Comparison of ENCODE assay signal across 14 cellular contexts in the genomic region with DNA sequence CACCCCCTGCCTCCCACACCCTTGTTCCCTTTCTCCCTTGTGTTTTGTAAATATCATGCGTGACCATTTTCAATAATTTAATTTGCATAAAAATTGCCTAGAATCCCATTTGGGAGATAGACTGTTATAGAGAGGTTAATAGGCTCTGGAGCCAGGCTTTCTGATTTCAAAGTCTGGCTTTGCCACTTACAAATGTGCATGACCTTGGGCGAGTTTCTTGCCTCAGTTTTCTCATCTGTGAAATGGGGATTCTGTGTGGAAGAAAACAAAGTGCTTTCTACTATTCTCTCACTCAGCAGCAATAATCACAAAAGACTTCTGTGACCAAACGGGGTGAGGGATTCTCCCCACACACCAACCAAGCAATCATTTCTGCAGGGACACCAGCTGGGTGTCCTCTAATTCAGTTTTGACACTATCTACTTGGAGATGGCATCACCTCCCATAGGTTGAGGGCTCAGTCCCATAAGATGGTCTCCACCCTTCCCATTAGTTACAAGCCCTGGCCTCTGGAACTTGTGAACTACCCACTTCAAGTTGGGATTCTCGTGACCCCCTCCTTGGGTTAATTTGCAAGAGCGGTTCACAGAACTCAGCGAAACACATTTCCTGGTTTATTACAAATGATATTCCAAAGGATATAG. TPM values are rescaled to one million over a fixed set of nuclear protein-coding genes. Genes with fewer than 3 reads are reported as not detected.
DNase-seq lines count a peak whose midpoint lies in the region; ATAC-seq and TF ChIP-seq lines count a peak whose summit lies in the region.
"Had no signal": no experiment of that assay in that cellular context is flagged by ENCODE, and none has a peak within 500 bp of the region (broad histone marks: within the 10 kb centered on the region; RNA-seq: fewer than 3 reads in every experiment).

No MANE protein-coding gene starts in this region.

- H3K36me3 ChIP-seq in BLaER1 treated with 17β-estradiol and CSF1 and Interleukin-3, amounts not matched to agents 10 nM and 100 nM, result peaks cover under 1 to 33% (median 19%) of the 10 kb centered on the region in 11 experiments; a peak in 21 of 22 replicates
- no peaks in the 10 kb centered on the region for H3K36me3 ChIP-seq in body of pancreas (replicated peaks in 1 of 2; ENCODE audit: insufficient read depth in 1 of 2, low read depth in 2 of 2)
- no peaks in the 10 kb centered on the region for H3K36me3 ChIP-seq in right lobe of liver
- H3K36me3 ChIP-seq in spleen, result peaks cover 0 to 18% (median 3%) of the 10 kb centered on the region in 6 donors

- DNase-seq in body of pancreas (no peak), right lobe of liver (no peak), spleen (no peak), glomerular visceral epithelial cell (ENCODE audit: extremely low spot score) (no peak), NCI-H524 (lab: John Stamatoyannopoulos, UW) (no peak)
- no peak for DNase-seq in stimulated activated CD4-positive, alpha-beta T cell treated with anti-CD3 and anti-CD28 coated beads, Interleukin-4, amount 100 ng/mL, for 24 hours
- DNase-seq in activated CD4-positive, alpha-beta T cell treated with anti-CD3 and anti-CD28 coated beads, Interleukin-2, amount 50 U/mL, for 4 hours, result no peak
- DNase-seq: activated CD8-positive, alpha-beta memory T cell treated with anti-CD3 and anti-CD28 coated beads, Interleukin-2, amount 50 U/mL, for 4 hours; DMS 273 treated with DMSO at 0.1 percent for 48 hours; MM.1S; NCI-H2171 had no signal

- intact Hi-C loops in body of pancreas (cut with DNase I), result no loop called here
- intact Hi-C loops in right lobe of liver (cut with DNase I), result no loop called here
- intact Hi-C loops in spleen (cut with DNase I; ENCODE audit: low total_unique reads), result no loop called here

- WGBS in body of pancreas, 2 donors, result 88 to 94% methylated on average over 6 of the region's 6 CpGs
- 83% methylated on average over 6 of the region's 6 CpGs for WGBS in right lobe of liver (ENCODE audit: insufficient coverage, low coverage, low lambda C conversion rate, missing lambda C conversion rate)
- WGBS in spleen, 5 donors, result 85 to 97% (median 89%) methylated on average over 6 of the region's 6 CpGs

- H3K9ac ChIP-seq in BLaER1 treated with 17β-estradiol and CSF1 and Interleukin-3, amounts not matched to agents 10 nM and 100 nM, result peak overlapping the region in 10 of 11 experiments; percentile 34 to 76 (median 64); a peak in 16 of 22 replicates

- peaks cover 82 to 91% (median 87%) of the 10 kb centered on the region in 10 experiments for H3K4me1 ChIP-seq in BLaER1 treated with 17β-estradiol and CSF1 and Interleukin-3, amounts not matched to agents 10 nM and 100 nM
- peaks cover 81% of the 10 kb centered on the region for H3K4me1 ChIP-seq in body of pancreas
- H3K4me1 ChIP-seq in right lobe of liver, result peaks cover 0 to 77% (median 36%) of the 10 kb centered on the region in 4 donors
- H3K4me1 ChIP-seq in spleen, result peaks cover 9 to 66% (median 35%) of the 10 kb centered on the region in 6 donors

- TF ChIP-seq CTCF in body of pancreas (IDR thresholded peaks at IDR 0.05), result no peak
- TF ChIP-seq CTCF in right lobe of liver (IDR thresholded peaks at IDR 0.05), result no peak
- TF ChIP-seq CTCF in spleen (IDR thresholded peaks at IDR 0.05 in 8 of 11, conservative IDR thresholded peaks at IDR 0.05 in 3 of 11), result no peak

- H3K27ac ChIP-seq in BLaER1 treated with 17β-estradiol and CSF1 and Interleukin-3, amounts not matched to agents 10 nM and 100 nM, result peak overlapping the region in 10 of 11 experiments; percentile 43 to 98 (median 90); a peak in 20 of 22 replicates
- H3K27ac ChIP-seq in body of pancreas, result peak overlapping the region; percentile 83 to 92 (median 88)
- peak overlapping the region; percentile 86 to 96 (median 95) for H3K27ac ChIP-seq in right lobe of liver
- H3K27ac ChIP-seq in spleen, result peak overlapping the region in 5 of 8 donors; percentile 53 to 70 (median 64)

- H3K27me3 ChIP-seq in BLaER1 treated with 17β-estradiol and CSF1 and Interleukin-3, amounts not matched to agents 10 nM and 100 nM, result no peaks in the 10 kb centered on the region
- H3K27me3 ChIP-seq in body of pancreas (no peaks in the 10 kb centered on the region), right lobe of liver (no peaks in the 10 kb centered on the region), spleen (replicated peaks in 1 of 7) (no peaks in the 10 kb centered on the region)

- TF ChIP-seq POLR2A in body of pancreas (IDR thresholded peaks at IDR 0.05) (no peak), right lobe of liver (IDR thresholded peaks at IDR 0.05) (no peak), spleen (IDR thresholded peaks at IDR 0.05) (no peak)

- H4K20me1 ChIP-seq in BLaER1 treated with 17β-estradiol and CSF1 and Interleukin-3, amounts not matched to agents 10 nM and 100 nM, result peaks cover 0 to 42% (median 0%) of the 10 kb centered on the region in 11 experiments; a peak in 9 of 22 replicates

- no peak for ATAC-seq in body of pancreas
- ATAC-seq in right lobe of liver, result no peak
- ATAC-seq: activated naive CD4-positive, alpha-beta T cell treated with anti-CD3 and anti-CD28 coated beads, Interleukin-2, amount 50 U/mL, for 72 hours; SK-N-SH treated with all-trans-retinoic acid at 6 μM for 48 hours had no signal

- H3K9me3 ChIP-seq in BLaER1 treated with 17β-estradiol and CSF1 and Interleukin-3, amounts not matched to agents 10 nM and 100 nM (replicated peaks in 1 of 11), result peaks cover 0 to 10% (median 6%) of the 10 kb centered on the region in 11 experiments; a peak in 17 of 22 replicates
- H3K9me3 ChIP-seq in body of pancreas, result no peaks in the 10 kb centered on the region
- no peaks in the 10 kb centered on the region for H3K9me3 ChIP-seq in right lobe of liver
- no peaks in the 10 kb centered on the region for H3K9me3 ChIP-seq in spleen

- H3K4me2 ChIP-seq in BLaER1 treated with 17β-estradiol and CSF1 and Interleukin-3, amounts not matched to agents 10 nM and 100 nM, result peak overlapping the region; percentile 60 to 95 (median 86); a peak in 21 of 22 replicates

- no peak overlapping the region; a peak in 1 of 20 replicates for H3K4me3 ChIP-seq in BLaER1 treated with 17β-estradiol and CSF1 and Interleukin-3, amounts not matched to agents 10 nM and 100 nM
- H3K4me3 ChIP-seq in body of pancreas (no peak overlapping the region), right lobe of liver (no peak overlapping the region), spleen (no peak overlapping the region)

RNA-seq across cellular contexts. Expression of gene ZNF22, which starts 3.5 kb away (rescaled TPM):
- 10 to 100 TPM; 12.9 to 30.4 TPM for total RNA-seq in body of pancreas
- 10 to 100 TPM; 10.3 to 25.2 (median 12.2) TPM for total RNA-seq in right lobe of liver
- total RNA-seq in spleen, result 10 to 100 TPM; 22.7 to 28.3 (median 25.8) TPM
- polyA plus RNA-seq in spleen, result 10 to 100 TPM; 25.9 to 33.6 (median 31.5) TPM

RNA-seq across cellular contexts. Expression of gene DEPP1, which starts 18.6 kb away (rescaled TPM):
- total RNA-seq in body of pancreas (100 to 1,000 TPM; 226 to 230 TPM), right lobe of liver (10 to 100 TPM in 5 of 6 experiments, 1 to 10 TPM in 1; 5.3 to 94.6 (median 71.5) TPM), spleen (10 to 100 TPM in 6 of 7 donors, 1 to 10 TPM in 1; 9.5 to 90.1 (median 21.1) TPM)
- 10 to 100 TPM; 13.3 to 36.5 (median 15.7) TPM for polyA plus RNA-seq in spleen

RNA-seq across cellular contexts. Expression of gene RASSF4, which starts 37.6 kb away (rescaled TPM):
- total RNA-seq in body of pancreas (10 to 100 TPM; 44.5 to 50.8 TPM), right lobe of liver (10 to 100 TPM; 13.6 to 28.5 (median 19.6) TPM), spleen (10 to 100 TPM; 70.8 to 96.2 (median 73.7) TPM)
- polyA plus RNA-seq in spleen, result 10 to 100 TPM; 36.7 to 61.0 (median 38.2) TPM
